14 cellular contexts compared by ENCODE assay signal in the genomic region with DNA sequence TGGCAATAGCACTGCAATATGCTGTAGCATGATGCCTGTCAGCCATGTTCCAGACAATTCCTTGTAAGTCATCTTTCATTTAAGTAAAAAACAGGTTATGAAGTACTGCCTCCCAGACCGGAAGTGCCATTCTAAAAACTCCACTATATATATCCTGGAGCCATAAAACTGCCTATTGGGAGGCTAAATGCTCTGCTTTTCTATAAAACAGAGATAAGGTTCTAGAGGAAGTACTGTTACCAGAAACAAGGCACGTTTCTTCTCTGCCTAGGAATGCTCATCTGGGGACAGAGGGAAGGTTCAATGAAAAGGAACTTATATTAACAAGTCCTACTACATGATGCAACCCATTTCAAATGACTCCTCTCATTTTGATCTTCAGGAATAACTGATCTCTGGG.
A peak's percentile ranks its signal among the peaks of the same experiment; 100 is the strongest.
DNase-seq lines count a peak whose midpoint lies in the region; ATAC-seq and TF ChIP-seq lines count a peak whose summit lies in the region.
"Had no signal": no experiment of that assay in that cellular context is flagged by ENCODE, and none has a peak within 500 bp of the region (broad histone marks: within the 10 kb centered on the region; RNA-seq: fewer than 3 reads in every experiment).

No MANE protein-coding gene starts in this region.

- TF ChIP-seq CTCF in mucosa of descending colon (IDR thresholded peaks at IDR 0.05) = no peak
- no peak for TF ChIP-seq CTCF in colonic mucosa (IDR thresholded peaks at IDR 0.05)

- H3K36me3 ChIP-seq in mucosa of descending colon (ENCODE audit: low read depth) (no peaks in the 10 kb centered on the region), colonic mucosa (no peaks in the 10 kb centered on the region)
- H3K36me3 ChIP-seq: HAP-1 had no signal

- H3K27me3 ChIP-seq in colonic mucosa = no peaks in the 10 kb centered on the region

- peak; percentile 71 for ATAC-seq in mucosa of descending colon
- ATAC-seq: HepG2 had no signal

- H3K27ac ChIP-seq in colonic mucosa = no peak overlapping the region
- H3K27ac ChIP-seq: C4-2B had no signal

- H3K4me1 ChIP-seq in mucosa of descending colon (ENCODE audit: low read depth) = peaks cover 6% of the 10 kb centered on the region
- no peaks in the 10 kb centered on the region for H3K4me1 ChIP-seq in colonic mucosa
- H3K4me1 ChIP-seq: Caco-2, HAP-1 had no signal

- no peak overlapping the region for H3K9ac ChIP-seq in colonic mucosa (ENCODE audit: low read depth in 2 of 2, low read length in 2 of 2)

- DNase-seq in EH (ENCODE audit: low read depth) (peak; percentile 7), KBM-7 (peak; percentile 17), dermis blood vessel endothelial cell (peak; percentile 13), mucosa of descending colon (no peak), iPS-NIHi7 (ENCODE audit: extremely low spot score) (no peak), amniotic stem cell (lab: John Stamatoyannopoulos, UW) (no peak), colonic mucosa (no peak)
- DNase-seq: Caco-2; CD4-positive, alpha-beta memory T cell; DMS79 treated with DMSO at 0.1 percent for 48 hours; GDM1 had no signal

- intact Hi-C loops in mucosa of descending colon (cut with DNase I, micrococcal nuclease) = no loop called here
- intact Hi-C loops in colonic mucosa (cut with DNase I) = no loop called here

- H3K9me3 ChIP-seq in mucosa of descending colon = no peaks in the 10 kb centered on the region
- no peaks in the 10 kb centered on the region for H3K9me3 ChIP-seq in colonic mucosa
- H3K9me3 ChIP-seq: Caco-2, HAP-1 had no signal

- in situ Hi-C loops in KBM-7 (cut with MboI; ENCODE audit: low pct_unique_long_range_greater_than_20kb, low sequenced_read_pairs) = no loop called here

- H3K4me3 ChIP-seq in mucosa of descending colon = no peak overlapping the region
- no peak overlapping the region for H3K4me3 ChIP-seq in colonic mucosa
- H3K4me3 ChIP-seq: HAP-1 had no signal

Comparison
In these comparisons a context has a peak if more than half of its experiments do, and no peak if none do; other contexts are left out.
1. DNase-seq: peak in EH (single experiment), KBM-7 (single experiment) and dermis blood vessel endothelial cell (single experiment); none in mucosa of descending colon (0 of 3), iPS-NIHi7 (single experiment), amniotic stem cell (single experiment) and colonic mucosa (single experiment).